Comparison of ENCODE assay signal across 1 cellular context in genomic region chr15:40941528-40942336, GRCh38.
TF ChIP-seq lines count a peak whose summit lies in the region.

No MANE protein-coding gene starts in this region.

TF ChIP-seq in HepG2, 621 proteins besides CTCF, POLR2A, EP300 and RAD21 (continued from another document and continues in another):
- no peak for TF ChIP-seq FOXA1 (IDR thresholded peaks at IDR 0.05)
- peak; percentile 43; the same call in 1 of the 2 replicates for TF ChIP-seq FOXA1 (CRISPR knock-in tag; IDR thresholded peaks at IDR 0.05)
- TF ChIP-seq HMGXB3 (CRISPR knock-in tag; IDR thresholded peaks at IDR 0.05; ENCODE audit: borderline replicate concordance), result no peak
- TF ChIP-seq ZNF282 (IDR thresholded peaks at IDR 0.05; ENCODE audit: partially characterized antibody), result no peak
- peak; percentile 89 for TF ChIP-seq MAX (IDR thresholded peaks at IDR 0.05)
- TF ChIP-seq RELA (CRISPR knock-in tag; IDR thresholded peaks at IDR 0.05), result no peak
- 0 out of 2 replicates have a peak, but pooled peaks have one; percentile 42 for TF ChIP-seq SPEN (CRISPR knock-in tag; IDR thresholded peaks at IDR 0.05; ENCODE audit: low read depth)
- no peak for TF ChIP-seq ZBTB7B (CRISPR knock-in tag; IDR thresholded peaks at IDR 0.05)
- no peak for TF ChIP-seq SMAD1 (CRISPR knock-in tag; IDR thresholded peaks at IDR 0.05; ENCODE audit: borderline replicate concordance, low read depth)
- peak; percentile 44; the same call in 1 of the 2 replicates for TF ChIP-seq PHF8 (CRISPR knock-in tag; IDR thresholded peaks at IDR 0.05)
- TF ChIP-seq BRD4 (CRISPR knock-in tag; IDR thresholded peaks at IDR 0.05), result 0 out of 2 replicates have a peak, but pooled peaks have one; percentile 17
- TF ChIP-seq POLR2G (IDR thresholded peaks at IDR 0.05; ENCODE audit: low read depth, low read length), result 0 out of 2 replicates have a peak, but pooled peaks have one; percentile 42
- 0 out of 2 replicates have a peak, but pooled peaks have one; percentile 12 for TF ChIP-seq HOXA5 (CRISPR knock-in tag; IDR thresholded peaks at IDR 0.05)
- no peak for TF ChIP-seq ZNF850 (CRISPR knock-in tag; conservative IDR thresholded peaks at IDR 0.05)
- TF ChIP-seq ZFYVE20 (CRISPR knock-in tag; IDR thresholded peaks at IDR 0.05; ENCODE audit: borderline replicate concordance, low read depth), result peak; percentile 56; the same call in 1 of the 2 replicates
- no peak for TF ChIP-seq ZSCAN25 (CRISPR knock-in tag; IDR thresholded peaks at IDR 0.05)
- TF ChIP-seq ARNTL (CRISPR knock-in tag; IDR thresholded peaks at IDR 0.05), result no peak
- TF ChIP-seq FOXC1 (CRISPR knock-in tag; IDR thresholded peaks at IDR 0.05; ENCODE audit: borderline replicate concordance), result no peak
- 0 out of 2 replicates have a peak, but pooled peaks have one; percentile 5 for TF ChIP-seq ZNF674 (CRISPR knock-in tag; IDR thresholded peaks at IDR 0.05; ENCODE audit: low read depth)
- TF ChIP-seq MYC (CRISPR knock-in tag; IDR thresholded peaks at IDR 0.05; ENCODE audit: borderline replicate concordance), result peak; percentile 79
- TF ChIP-seq RBAK (CRISPR knock-in tag; IDR thresholded peaks at IDR 0.05), result no peak
- 0 out of 2 replicates have a peak, but pooled peaks have one; percentile 30 for TF ChIP-seq TAF1 (CRISPR knock-in tag; IDR thresholded peaks at IDR 0.05)
- TF ChIP-seq BCL3 (CRISPR knock-in tag; IDR thresholded peaks at IDR 0.05), result 0 out of 2 replicates have a peak, but pooled peaks have one; percentile 56
- TF ChIP-seq ZNF547 (CRISPR knock-in tag; IDR thresholded peaks at IDR 0.05), result no peak; the same call in 1 of the 2 replicates
- TF ChIP-seq HDAC6 (IDR thresholded peaks at IDR 0.05; ENCODE audit: low read depth, low read length), result no peak
- no peak for TF ChIP-seq ZNF660 (CRISPR knock-in tag; IDR thresholded peaks at IDR 0.05; ENCODE audit: borderline replicate concordance, low read depth)
- TF ChIP-seq ZEB1 (IDR thresholded peaks at IDR 0.05; ENCODE audit: insufficient replicate concordance, low read depth), result no peak
- peak; percentile 59 for TF ChIP-seq ARNT2 (CRISPR knock-in tag; IDR thresholded peaks at IDR 0.05; ENCODE audit: low read depth)
- peak; percentile 67; the same call in 1 of the 2 replicates for TF ChIP-seq ZNF776 (CRISPR knock-in tag; IDR thresholded peaks at IDR 0.05)
- no peak for TF ChIP-seq SKI (IDR thresholded peaks at IDR 0.05; ENCODE audit: partially characterized antibody)
- no peak for TF ChIP-seq PHF5A (CRISPR knock-in tag; IDR thresholded peaks at IDR 0.05; ENCODE audit: low read depth, unreplicated experiment)
- no peak for TF ChIP-seq TOE1 (CRISPR knock-in tag; IDR thresholded peaks at IDR 0.05)
- TF ChIP-seq MTF1 (CRISPR knock-in tag; IDR thresholded peaks at IDR 0.05), result no peak
- TF ChIP-seq RBFOX2 (IDR thresholded peaks at IDR 0.05; ENCODE audit: low read depth, low read length), result peak; percentile 48
- TF ChIP-seq RNF2 (conservative IDR thresholded peaks at IDR 0.05; ENCODE audit: low read depth), result peak; percentile 87; the same call in 1 of the 2 replicates
- no peak for TF ChIP-seq IKZF5 (CRISPR knock-in tag; IDR thresholded peaks at IDR 0.05)
- TF ChIP-seq ATF7-NPFF (CRISPR knock-in tag; IDR thresholded peaks at IDR 0.05; ENCODE audit: low read depth), result peak; percentile 55; the same call in 1 of the 2 replicates
- peak; percentile 67; the same call in 1 of the 2 replicates for TF ChIP-seq BORCS8-MEF2B (CRISPR knock-in tag; IDR thresholded peaks at IDR 0.05)
- peak; percentile 48; the same call in 1 of the 2 replicates for TF ChIP-seq ZNF281 (CRISPR knock-in tag; IDR thresholded peaks at IDR 0.05; ENCODE audit: borderline replicate concordance)
- TF ChIP-seq ELF3 (CRISPR knock-in tag; IDR thresholded peaks at IDR 0.05), result peak; percentile 73
- 0 out of 2 replicates have a peak, but pooled peaks have one; percentile 26 for TF ChIP-seq ZNF609 (CRISPR knock-in tag; IDR thresholded peaks at IDR 0.05; ENCODE audit: borderline replicate concordance)
- no peak for TF ChIP-seq LRRFIP1 (CRISPR knock-in tag; conservative IDR thresholded peaks at IDR 0.05)
- TF ChIP-seq NFE2 (CRISPR knock-in tag; IDR thresholded peaks at IDR 0.05), result no peak
- TF ChIP-seq TEAD3 (CRISPR knock-in tag; optimal IDR thresholded peaks at IDR 0.05; ENCODE audit: borderline replicate concordance), result peak; percentile 62
- peak; percentile 74; the same call in 1 of the 2 replicates for TF ChIP-seq ZBTB25 (CRISPR knock-in tag; IDR thresholded peaks at IDR 0.05)
